20 cellular contexts compared by ENCODE assay signal in genomic region chr17:41451154-41451728, GRCh38. TPM values are rescaled to one million over a fixed set of nuclear protein-coding genes. Genes with fewer than 3 reads are reported as not detected.
"Had no signal": no experiment of that assay in that cellular context is flagged by ENCODE, and none has a peak within 500 bp of the region (broad histone marks: within the 10 kb centered on the region; RNA-seq: fewer than 3 reads in every experiment).

No MANE protein-coding gene starts in this region.

- FAIRE-seq: endometrium, TTC549 had no signal

- H3K27me3 ChIP-seq: body of pancreas, esophagus squamous epithelium, ovary, suprapubic skin, upper lobe of left lung had no signal

- H3K9me3 ChIP-seq: body of pancreas, esophagus squamous epithelium, ovary, suprapubic skin, upper lobe of left lung had no signal

- H3K4me1 ChIP-seq: body of pancreas, gastroesophageal sphincter, suprapubic skin, upper lobe of left lung had no signal

- H3K27ac ChIP-seq: body of pancreas, esophagus squamous epithelium, gastroesophageal sphincter, ovary, skin epidermis, suprapubic skin, upper lobe of left lung had no signal

- DNase-seq: activated CD4-positive, alpha-beta T cell treated with anti-CD3 and anti-CD28 coated beads, Interleukin-2, amount 50 U/mL, for 48 hours; activated T-cell treated with anti-CD3 and anti-CD28 coated beads, Interleukin-2, amount 50 U/mL, for 72 hours; body of pancreas; esophagus squamous epithelium; hippocampal formation; left colon; mammary epithelial cell; ovary; stimulated activated naive CD4-positive, alpha-beta T cell; upper lobe of left lung had no signal

- H3K4me3 Mint-ChIP-seq: activated T-cell treated with anti-CD3 and anti-CD28 coated beads, Interleukin-2, amount 50 U/mL, for 72 hours; nephron had no signal

- H3K4me3 ChIP-seq: body of pancreas, esophagus squamous epithelium, gastroesophageal sphincter, ovary, skin epidermis, suprapubic skin, upper lobe of left lung had no signal

- H3K4me1 Mint-ChIP-seq: nephron had no signal

- H3K36me3 ChIP-seq: esophagus squamous epithelium, gastroesophageal sphincter, ovary, suprapubic skin, upper lobe of left lung had no signal

- ATAC-seq: activated CD4-positive, CD25-positive, alpha-beta regulatory T cell treated with anti-CD3 and anti-CD28 coated beads, Interleukin-2, amount 50 U/mL, for 24 hours; activated T-cell treated with anti-CD3 and anti-CD28 coated beads, Interleukin-2, amount 50 U/mL, for 72 hours; body of pancreas; gastroesophageal sphincter; left colon had no signal

- H3K27ac Mint-ChIP-seq: activated T-cell treated with anti-CD3 and anti-CD28 coated beads, Interleukin-2, amount 50 U/mL, for 72 hours; nephron had no signal

RNA-seq across cellular contexts. Expression of gene KRT38, which starts 10.5 kb away (rescaled TPM):
- total RNA-seq: activated T-cell treated with anti-CD3 and anti-CD28 coated beads, Interleukin-2, amount 50 U/mL, for 72 hours; body of pancreas; dermis microvascular lymphatic vessel endothelial cell; gastroesophageal sphincter; left colon; mammary epithelial cell; mucosa of gallbladder; ovary; renal cortical epithelial cell; upper lobe of left lung had no signal

RNA-seq across cellular contexts. Expression of gene KRT32, which starts 15.9 kb away (rescaled TPM):
- total RNA-seq: activated T-cell treated with anti-CD3 and anti-CD28 coated beads, Interleukin-2, amount 50 U/mL, for 72 hours; body of pancreas; dermis microvascular lymphatic vessel endothelial cell; left colon; mammary epithelial cell; mucosa of gallbladder; renal cortical epithelial cell; upper lobe of left lung had no signal

RNA-seq across cellular contexts. Expression of gene KRT37, which starts 26.9 kb away (rescaled TPM):
- total RNA-seq: activated T-cell treated with anti-CD3 and anti-CD28 coated beads, Interleukin-2, amount 50 U/mL, for 72 hours; body of pancreas; dermis microvascular lymphatic vessel endothelial cell; esophagus squamous epithelium; gastroesophageal sphincter; left colon; mammary epithelial cell; mucosa of gallbladder; ovary; renal cortical epithelial cell; upper lobe of left lung had no signal

RNA-seq across cellular contexts. Expression of gene KRT35, which starts 29.7 kb away (rescaled TPM):
- total RNA-seq: activated T-cell treated with anti-CD3 and anti-CD28 coated beads, Interleukin-2, amount 50 U/mL, for 72 hours; body of pancreas; dermis microvascular lymphatic vessel endothelial cell; esophagus squamous epithelium; gastroesophageal sphincter; left colon; mammary epithelial cell; mucosa of gallbladder; ovary; renal cortical epithelial cell; upper lobe of left lung had no signal

RNA-seq across cellular contexts. Expression of gene KRT36, which starts 38.5 kb away (rescaled TPM):
- total RNA-seq: activated T-cell treated with anti-CD3 and anti-CD28 coated beads, Interleukin-2, amount 50 U/mL, for 72 hours; body of pancreas; dermis microvascular lymphatic vessel endothelial cell; gastroesophageal sphincter; mammary epithelial cell; mucosa of gallbladder; ovary; renal cortical epithelial cell; upper lobe of left lung had no signal
